ENCODE assay signal across 11 cellular contexts in the genomic region with DNA sequence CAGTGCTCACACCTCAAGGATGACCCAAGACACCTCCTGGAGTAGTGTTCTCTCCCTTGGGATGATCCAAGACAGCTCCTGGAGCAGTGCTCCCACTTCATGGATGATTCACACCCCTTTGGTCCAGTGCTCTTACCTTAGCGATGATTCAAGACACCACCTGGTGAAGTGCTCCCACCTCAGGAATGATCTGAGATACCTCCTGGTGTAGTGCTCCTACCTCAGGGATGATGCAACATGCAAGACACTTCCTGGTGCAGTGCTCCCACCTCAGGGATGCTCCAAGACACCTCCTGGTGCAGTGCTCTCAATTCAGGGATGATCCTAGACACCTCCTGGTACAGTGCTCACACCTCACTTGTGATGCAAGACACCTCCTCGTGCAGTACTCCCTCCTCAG.
"Had no signal": no experiment of that assay in that cellular context is flagged by ENCODE, and none has a peak within 500 bp of the region (broad histone marks: within the 10 kb centered on the region; RNA-seq: fewer than 3 reads in every experiment).

No MANE protein-coding gene starts in this region.

- H3K27ac ChIP-seq: GM23248, HL-60, KMS-11 had no signal

- H3K9ac ChIP-seq: GM23248, KMS-11 had no signal

- H2AFZ ChIP-seq: GM23248 had no signal

- ATAC-seq: HCT116 had no signal

- H3K4me3 ChIP-seq: GM23248, HAP-1 had no signal

- H3K4me2 ChIP-seq: KMS-11 had no signal

- H3K4me1 ChIP-seq: HAP-1 had no signal

- H3K9me3 ChIP-seq: HAP-1 had no signal

- DNase-seq: GM23248, GOT3, H7, HFFc6, IMR-90, Karpas-422, KBM-7 had no signal

- H3K36me3 ChIP-seq: HAP-1 had no signal
